ENCODE assay signal across 8 cellular contexts in the genomic region with DNA sequence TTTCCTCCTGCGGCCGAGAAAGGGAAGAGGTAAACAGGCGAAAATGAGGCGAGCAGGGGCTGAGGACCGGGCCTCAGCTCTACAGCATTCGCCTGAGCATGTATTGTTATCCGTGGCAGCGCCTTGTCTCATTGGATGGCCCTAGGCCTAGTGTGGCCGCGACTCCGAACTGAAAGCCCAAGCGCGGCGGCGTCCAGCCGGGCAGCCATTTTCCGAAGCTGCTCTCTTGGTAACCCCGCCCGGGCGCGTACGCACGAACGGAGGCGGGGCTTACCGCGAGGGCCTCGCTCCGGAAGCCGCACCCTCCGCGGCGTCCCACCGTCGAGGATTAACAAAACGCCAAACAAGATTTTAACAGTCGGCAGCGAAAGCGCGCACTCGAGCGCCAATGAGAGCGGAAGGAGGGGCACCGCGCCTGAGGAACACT. TPM values are rescaled to one million over a fixed set of nuclear protein-coding genes. Genes with fewer than 3 reads are reported as not detected.
A peak's percentile ranks its signal among the peaks of the same experiment; 100 is the strongest.
DNase-seq lines count a peak whose midpoint lies in the region; ATAC-seq and TF ChIP-seq lines count a peak whose summit lies in the region.

No MANE protein-coding gene starts in this region.

- H3K27me3 ChIP-seq in endodermal cell (ENCODE audit: control insufficient read depth, insufficient read depth, low read length, poor library complexity, severe bottlenecking) (no peaks in the 10 kb centered on the region), stomach (no peaks in the 10 kb centered on the region)

- WGBS in endodermal cell (ENCODE audit: insufficient coverage in 1 of 2, insufficient read length in 1 of 2), 2 experiments, result 0 to 1% methylated on average over 18 to 45 of the region's 45 CpGs
- 0 to 1% (median 0%) methylated on average over 21 to 45 of the region's 45 CpGs for WGBS in stomach, 5 donors

- intact Hi-C loops in stomach (cut with DNase I; ENCODE audit: low total_unique reads), result no loop called here

- peak overlapping the region; percentile 98 for H3K9ac ChIP-seq in endodermal cell (ENCODE audit: extremely low read depth, low read length, poor library complexity, severe bottlenecking)

- ATAC-seq in GM18867 (IDR thresholded peaks at IDR 0.05; ENCODE audit: unreplicated experiment) (peak; percentile 66), HG03342 (IDR thresholded peaks at IDR 0.05; ENCODE audit: unreplicated experiment) (peak; percentile 65), naive B cell (ENCODE audit: low read depth in 2 of 2) (no peak), GM18870 (IDR thresholded peaks at IDR 0.05; ENCODE audit: unreplicated experiment) (no peak)

- peak; percentile 83 to 95 (median 84) for DNase-seq in activated CD8-positive, alpha-beta memory T cell treated with anti-CD3 and anti-CD28 coated beads for 48 hours (ENCODE audit: low read depth in 2 of 3, low spot score in 2 of 3)
- peak; percentile 99 for DNase-seq in endodermal cell
- peak; percentile 98 for DNase-seq in naive B cell
- DNase-seq in stomach, result peak; percentile 97
- DNase-seq in NCI-H146 treated with DMSO at 0.1 percent for 48 hours (lab: John Stamatoyannopoulos, UW; ENCODE audit: unreplicated experiment), result no peak

- H3K4me1 ChIP-seq in endodermal cell (ENCODE audit: control insufficient read depth, insufficient read depth, low read length) (no peaks in the 10 kb centered on the region), stomach (peaks cover 12 to 46% (median 28%) of the 10 kb centered on the region in 4 donors)

- H3K27ac Mint-ChIP-seq in endodermal cell, result peak overlapping the region; percentile 99
- peak overlapping the region; percentile 96 to 100 (median 98) for H3K27ac Mint-ChIP-seq in naive B cell

- no peak for TF ChIP-seq EP300 in stomach (IDR thresholded peaks at IDR 0.05)

- no peaks in the 10 kb centered on the region for H3K9me3 Mint-ChIP-seq in endodermal cell
- peaks cover 0 to 5% (median 0%) of the 10 kb centered on the region in 7 donors for H3K9me3 Mint-ChIP-seq in naive B cell

- TF ChIP-seq CTCF in endodermal cell (conservative IDR thresholded peaks at IDR 0.05), result no peak
- TF ChIP-seq CTCF in stomach (IDR thresholded peaks at IDR 0.05), result no peak

- H3K27ac ChIP-seq in endodermal cell (ENCODE audit: low read depth, low read length) (peak overlapping the region; percentile 100), stomach (peak overlapping the region; percentile 97 to 100 (median 98))

- H3K4me3 Mint-ChIP-seq in endodermal cell (peak overlapping the region; percentile 78), naive B cell (peak overlapping the region; percentile 86 to 99 (median 96))

- H3K36me3 Mint-ChIP-seq in endodermal cell (ENCODE audit: low read depth) (peaks cover 6% of the 10 kb centered on the region), naive B cell (peaks cover 0 to 7% of the 10 kb centered on the region in 2 donors)

- H3K36me3 ChIP-seq in endodermal cell (ENCODE audit: control insufficient read depth, insufficient read depth, low read length), result peaks cover 8% of the 10 kb centered on the region
- H3K36me3 ChIP-seq in stomach, result no peaks in the 10 kb centered on the region

- peak in 2 of 4 donors; percentile 93 to 97 for TF ChIP-seq POLR2A in stomach (IDR thresholded peaks at IDR 0.05)

- H3K4me1 Mint-ChIP-seq in endodermal cell (peaks cover 14% of the 10 kb centered on the region), naive B cell (peaks cover 28 to 42% (median 34%) of the 10 kb centered on the region in 3 donors)

- H3K9me3 ChIP-seq in endodermal cell (ENCODE audit: control insufficient read depth, low read length) (no peaks in the 10 kb centered on the region), stomach (no peaks in the 10 kb centered on the region)

- H3K27me3 Mint-ChIP-seq in endodermal cell (ENCODE audit: insufficient read depth), result peaks cover 6% of the 10 kb centered on the region
- H3K27me3 Mint-ChIP-seq in naive B cell, result no peaks in the 10 kb centered on the region

- H3K4me3 ChIP-seq in endodermal cell (ENCODE audit: low read length) (peak overlapping the region; percentile 96), stomach (peak overlapping the region; percentile 87 to 98 (median 92))

RNA-seq across cellular contexts. Expression of gene USP1, which starts 0.8 kb away (rescaled TPM):
- total RNA-seq in endodermal cell, result 10 to 100 TPM; 42.5 to 55.8 TPM
- polyA plus RNA-seq in endodermal cell (2013, experiment 1 of 2), result 56.7 TPM
- 61.8 TPM for polyA plus RNA-seq in endodermal cell (2013, experiment 2 of 2)
- polyA plus RNA-seq in naive B cell (ENCODE audit: low read depth in 6 of 6), result 10 to 100 TPM; 26.0 to 45.8 (median 37.6) TPM
- 10 to 100 TPM in 4 of 5 donors, 1 to 10 TPM in 1; 5.4 to 47.5 (median 22.8) TPM for total RNA-seq in stomach
- polyA plus RNA-seq in stomach, result 10 to 100 TPM; 11.2 to 16.3 (median 11.9) TPM

Comparison
In these comparisons a context has a peak if more than half of its experiments do, and no peak if none do; other contexts are left out.
1. ATAC-seq: peak in GM18867 (single experiment) and HG03342 (single experiment); none in naive B cell (0 of 2) and GM18870 (single experiment).